ENCODE assay signal across 9 cellular contexts in genomic region chr1:40064797-40065492, GRCh38. TPM values are rescaled to one million over a fixed set of nuclear protein-coding genes. Genes with fewer than 3 reads are reported as not detected.
A peak's percentile ranks its signal among the peaks of the same experiment; 100 is the strongest.
DNase-seq lines count a peak whose midpoint lies in the region; ATAC-seq and TF ChIP-seq lines count a peak whose summit lies in the region.
"Had no signal": no experiment of that assay in that cellular context is flagged by ENCODE, and none has a peak within 500 bp of the region (broad histone marks: within the 10 kb centered on the region; RNA-seq: fewer than 3 reads in every experiment).

No MANE protein-coding gene starts in this region.

- TF ChIP-seq CTCF in GM10266 (IDR thresholded peaks at IDR 0.05; ENCODE audit: control insufficient read depth, insufficient read depth, low read depth, missing control alignments) (no peak), gastroesophageal sphincter (IDR thresholded peaks at IDR 0.05) (no peak)

- WGBS in gastroesophageal sphincter (ENCODE audit: low coverage in 1 of 2), 2 donors: 77% methylated on average over 2 of the region's 2 CpGs; no CpG with 5 or more reads in 1 of the 2 donors

- peak overlapping the region in 3 of 4 donors; percentile 12 to 41 (median 29) for H3K27ac ChIP-seq in gastroesophageal sphincter
- H3K27ac ChIP-seq: VCaP had no signal

- DNase-seq in GM10266 (ENCODE audit: extremely low spot score) (peak; percentile 53), Kasumi-1 (lab: John Stamatoyannopoulos, UW) (peak; percentile 87 to 94), nucleus accumbens (lab: John Stamatoyannopoulos, UW) (no peak), cerebellar cortex (ENCODE audit: low spot score) (no peak), NCI-H2227 (lab: John Stamatoyannopoulos, UW; ENCODE audit: unreplicated experiment) (no peak)
- DNase-seq in stimulated activated naive CD4-positive, alpha-beta T cell treated with Interleukin-2 at 50 U/mL for 16 hours (lab: John Stamatoyannopoulos, UW): no peak

- no peak for TF ChIP-seq POLR2A in gastroesophageal sphincter (IDR thresholded peaks at IDR 0.05)

- peak; percentile 79 for ATAC-seq in GM21447 (IDR thresholded peaks at IDR 0.05; ENCODE audit: unreplicated experiment)
- no peak for ATAC-seq in gastroesophageal sphincter

- H3K9me3 ChIP-seq in gastroesophageal sphincter: no peaks in the 10 kb centered on the region

- H3K4me3 ChIP-seq in gastroesophageal sphincter: no peak overlapping the region

- H3K4me1 ChIP-seq in gastroesophageal sphincter: peaks cover 7 to 28% (median 8%) of the 10 kb centered on the region in 3 donors

- peaks cover 17 to 100% of the 10 kb centered on the region in 2 donors for H3K36me3 ChIP-seq in gastroesophageal sphincter

- no peak for TF ChIP-seq EP300 in gastroesophageal sphincter (IDR thresholded peaks at IDR 0.05)

- no peaks in the 10 kb centered on the region for H3K27me3 ChIP-seq in gastroesophageal sphincter

RNA-seq across cellular contexts. Expression of gene CAP1, which starts 24.4 kb away (rescaled TPM):
- total RNA-seq in gastroesophageal sphincter: 100 to 1,000 TPM; 421 to 533 (median 500) TPM

RNA-seq across cellular contexts. Expression of gene PPT1, which starts 32.1 kb away (rescaled TPM):
- total RNA-seq in gastroesophageal sphincter: 10 to 100 TPM; 53.0 to 90.6 (median 65.7) TPM

Comparison
In these comparisons a context has a peak if more than half of its experiments do, and no peak if none do; other contexts are left out.
1. DNase-seq: peak in GM10266 (single experiment) and Kasumi-1 (2 of 2); none in nucleus accumbens (0 of 56), cerebellar cortex (single experiment), stimulated activated naive CD4-positive, alpha-beta T cell treated with Interleukin-2 at 50 U/mL for 16 hours (single experiment) and NCI-H2227 (single experiment).